2 cellular contexts compared by ENCODE assay signal in the genomic region with DNA sequence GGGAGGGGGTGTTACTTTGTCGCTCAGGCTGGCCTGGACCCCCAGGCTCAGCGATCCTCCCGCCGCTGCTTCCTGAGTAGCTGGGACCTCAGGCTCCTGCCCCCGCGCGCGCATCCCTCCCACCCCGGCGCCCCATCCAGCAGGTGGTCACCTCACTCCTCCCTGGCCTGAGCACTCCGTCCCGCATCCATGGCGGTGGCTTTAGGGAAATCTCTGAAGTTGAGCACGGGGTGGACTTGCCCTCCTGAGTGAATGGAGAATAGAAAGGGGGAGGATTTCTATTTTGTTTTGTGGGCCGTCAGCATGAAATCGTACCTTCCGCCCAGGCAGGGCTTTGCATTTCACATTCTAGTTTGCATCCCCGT.
TF ChIP-seq lines count a peak whose summit lies in the region.

No MANE protein-coding gene starts in this region.

TF ChIP-seq in GM12878, 131 proteins besides CTCF, POLR2A, EP300 and RAD21 (continued from another document):
- TF ChIP-seq, protein P1, sequence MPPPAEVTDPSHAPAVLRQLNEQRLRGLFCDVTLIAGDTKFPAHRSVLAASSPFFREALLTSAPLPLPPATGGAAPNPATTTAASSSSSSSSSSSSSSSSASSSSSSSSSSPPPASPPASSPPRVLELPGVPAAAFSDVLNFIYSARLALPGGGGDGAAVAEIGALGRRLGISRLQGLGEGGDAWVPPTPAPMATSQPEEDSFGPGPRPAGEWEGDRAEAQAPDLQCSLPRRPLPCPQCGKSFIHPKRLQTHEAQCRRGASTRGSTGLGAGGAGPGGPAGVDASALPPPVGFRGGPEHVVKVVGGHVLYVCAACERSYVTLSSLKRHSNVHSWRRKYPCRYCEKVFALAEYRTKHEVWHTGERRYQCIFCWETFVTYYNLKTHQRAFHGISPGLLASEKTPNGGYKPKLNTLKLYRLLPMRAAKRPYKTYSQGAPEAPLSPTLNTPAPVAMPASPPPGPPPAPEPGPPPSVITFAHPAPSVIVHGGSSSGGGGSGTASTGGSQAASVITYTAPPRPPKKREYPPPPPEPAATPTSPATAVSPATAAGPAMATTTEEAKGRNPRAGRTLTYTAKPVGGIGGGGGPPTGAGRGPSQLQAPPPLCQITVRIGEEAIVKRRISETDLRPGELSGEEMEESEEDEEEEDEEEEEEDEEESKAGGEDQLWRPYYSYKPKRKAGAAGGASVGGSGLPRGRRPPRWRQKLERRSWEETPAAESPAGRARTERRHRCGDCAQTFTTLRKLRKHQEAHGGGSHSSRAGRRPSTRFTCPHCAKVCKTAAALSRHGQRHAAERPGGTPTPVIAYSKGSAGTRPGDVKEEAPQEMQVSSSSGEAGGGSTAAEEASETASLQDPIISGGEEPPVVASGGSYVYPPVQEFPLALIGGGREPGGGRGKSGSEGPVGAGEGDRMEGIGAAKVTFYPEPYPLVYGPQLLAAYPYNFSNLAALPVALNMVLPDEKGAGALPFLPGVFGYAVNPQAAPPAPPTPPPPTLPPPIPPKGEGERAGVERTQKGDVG (CRISPR knock-in tag; IDR thresholded peaks at IDR 0.05) = no peak
- TF ChIP-seq FOS (IDR thresholded peaks at IDR 0.05; ENCODE audit: borderline replicate concordance, extremely low read depth, insufficient read length) (no peak), HCFC1 (IDR thresholded peaks at IDR 0.05; ENCODE audit: low read length) (no peak), BCL11A (IDR thresholded peaks at IDR 0.05; ENCODE audit: low read depth, low read length) (no peak), TBL1XR1 (IDR thresholded peaks at IDR 0.05; ENCODE audit: low read depth, low read length) (no peak), SRF (IDR thresholded peaks at IDR 0.05; ENCODE audit: low read depth in 2 of 2, low read length in 2 of 2) (no peak)
- TF ChIP-seq, protein P2, sequence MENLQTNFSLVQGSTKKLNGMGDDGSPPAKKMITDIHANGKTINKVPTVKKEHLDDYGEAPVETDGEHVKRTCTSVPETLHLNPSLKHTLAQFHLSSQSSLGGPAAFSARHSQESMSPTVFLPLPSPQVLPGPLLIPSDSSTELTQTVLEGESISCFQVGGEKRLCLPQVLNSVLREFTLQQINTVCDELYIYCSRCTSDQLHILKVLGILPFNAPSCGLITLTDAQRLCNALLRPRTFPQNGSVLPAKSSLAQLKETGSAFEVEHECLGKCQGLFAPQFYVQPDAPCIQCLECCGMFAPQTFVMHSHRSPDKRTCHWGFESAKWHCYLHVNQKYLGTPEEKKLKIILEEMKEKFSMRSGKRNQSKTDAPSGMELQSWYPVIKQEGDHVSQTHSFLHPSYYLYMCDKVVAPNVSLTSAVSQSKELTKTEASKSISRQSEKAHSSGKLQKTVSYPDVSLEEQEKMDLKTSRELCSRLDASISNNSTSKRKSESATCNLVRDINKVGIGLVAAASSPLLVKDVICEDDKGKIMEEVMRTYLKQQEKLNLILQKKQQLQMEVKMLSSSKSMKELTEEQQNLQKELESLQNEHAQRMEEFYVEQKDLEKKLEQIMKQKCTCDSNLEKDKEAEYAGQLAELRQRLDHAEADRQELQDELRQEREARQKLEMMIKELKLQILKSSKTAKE (IDR thresholded peaks at IDR 0.05; ENCODE audit: low read depth, poor library complexity, severe bottlenecking) = no peak

TF ChIP-seq in HepG2, 621 proteins besides CTCF, POLR2A, EP300 and RAD21 (continued from another document):
- no peak for TF ChIP-seq ZBTB44 (CRISPR knock-in tag; IDR thresholded peaks at IDR 0.05)
- TF ChIP-seq DNMT1 (CRISPR knock-in tag; IDR thresholded peaks at IDR 0.05) = 0 out of 2 replicates have a peak, but pooled peaks have one; percentile 38
- TF ChIP-seq, protein P3, sequence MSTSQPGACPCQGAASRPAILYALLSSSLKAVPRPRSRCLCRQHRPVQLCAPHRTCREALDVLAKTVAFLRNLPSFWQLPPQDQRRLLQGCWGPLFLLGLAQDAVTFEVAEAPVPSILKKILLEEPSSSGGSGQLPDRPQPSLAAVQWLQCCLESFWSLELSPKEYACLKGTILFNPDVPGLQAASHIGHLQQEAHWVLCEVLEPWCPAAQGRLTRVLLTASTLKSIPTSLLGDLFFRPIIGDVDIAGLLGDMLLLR (CRISPR knock-in tag; IDR thresholded peaks at IDR 0.05) = 0 out of 2 replicates have a peak, but pooled peaks have one; percentile 17
- TF ChIP-seq, protein P4, sequence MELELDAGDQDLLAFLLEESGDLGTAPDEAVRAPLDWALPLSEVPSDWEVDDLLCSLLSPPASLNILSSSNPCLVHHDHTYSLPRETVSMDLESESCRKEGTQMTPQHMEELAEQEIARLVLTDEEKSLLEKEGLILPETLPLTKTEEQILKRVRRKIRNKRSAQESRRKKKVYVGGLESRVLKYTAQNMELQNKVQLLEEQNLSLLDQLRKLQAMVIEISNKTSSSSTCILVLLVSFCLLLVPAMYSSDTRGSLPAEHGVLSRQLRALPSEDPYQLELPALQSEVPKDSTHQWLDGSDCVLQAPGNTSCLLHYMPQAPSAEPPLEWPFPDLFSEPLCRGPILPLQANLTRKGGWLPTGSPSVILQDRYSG (CRISPR knock-in tag; IDR thresholded peaks at IDR 0.05) = no peak
- no peak for TF ChIP-seq ARNT2 (CRISPR knock-in tag; IDR thresholded peaks at IDR 0.05; ENCODE audit: low read depth)
- no peak for TF ChIP-seq PRDM4 (CRISPR knock-in tag; IDR thresholded peaks at IDR 0.05; ENCODE audit: borderline replicate concordance)
- TF ChIP-seq ISL2 (CRISPR knock-in tag; IDR thresholded peaks at IDR 0.05) = no peak
TF ChIP-seq in HepG2: peak in this region for 7.
